Comparison of ENCODE assay signal across 8 cellular contexts in the genomic region with DNA sequence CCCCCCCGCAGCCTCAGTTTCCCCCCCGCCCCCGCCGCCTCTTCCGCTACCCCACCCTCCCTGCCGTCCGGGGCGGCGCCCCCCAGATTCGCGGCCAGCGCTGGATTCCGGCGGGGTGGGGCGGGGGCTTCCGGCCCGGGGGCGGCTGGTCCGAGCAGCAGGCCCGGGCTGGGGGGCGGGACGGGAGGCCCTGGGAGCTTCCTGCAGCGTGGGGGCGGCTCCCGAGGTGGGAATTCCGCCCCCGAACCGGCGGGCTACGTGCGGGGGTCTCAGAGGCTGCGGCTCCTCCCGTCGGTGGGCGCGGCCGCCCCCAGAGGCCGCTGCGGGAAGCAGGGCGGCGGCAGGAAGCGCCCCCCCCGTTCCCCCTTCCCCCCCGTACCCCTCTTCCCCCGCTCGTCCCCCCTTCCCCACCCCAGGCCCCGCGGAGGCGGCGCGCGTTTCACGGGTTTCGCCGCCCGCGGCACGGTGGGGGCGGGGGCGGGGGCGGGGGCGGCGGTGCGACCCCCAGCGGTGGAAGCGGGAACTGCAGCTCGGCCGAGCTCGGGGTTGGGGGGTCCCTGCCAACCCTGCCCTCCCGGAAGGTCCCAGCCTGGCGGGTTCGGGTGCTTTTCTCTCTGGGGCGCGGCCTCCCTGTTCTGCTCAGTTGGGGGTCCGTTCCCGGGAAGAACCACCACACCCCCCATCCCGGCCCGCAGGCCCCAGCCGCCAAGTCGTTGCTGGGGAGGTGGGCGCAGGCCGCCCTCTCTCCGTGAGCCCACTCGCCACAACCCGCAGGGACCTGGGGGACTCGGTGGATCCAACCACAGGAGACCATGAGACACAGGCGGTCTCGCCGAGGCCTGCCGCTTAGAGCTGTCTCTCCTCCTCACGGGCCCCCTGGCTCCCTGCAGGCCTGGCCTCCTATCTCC.
DNase-seq lines count a peak whose midpoint lies in the region; ATAC-seq and TF ChIP-seq lines count a peak whose summit lies in the region.

No MANE protein-coding gene starts in this region.

- WGBS in tibial nerve, 2 donors, result 15 to 32% methylated on average over 12 to 34 of the region's 91 CpGs

- no peaks in the 10 kb centered on the region for H3K27me3 ChIP-seq in tibial nerve

- peaks cover 0 to 3% (median 0%) of the 10 kb centered on the region in 3 donors for H3K36me3 ChIP-seq in tibial nerve

- no peak for DNase-seq in GM12864 (ENCODE audit: low read depth)
- peak; percentile 32 to 36 for DNase-seq in NCI-H1930 (lab: John Stamatoyannopoulos, UW)
- DNase-seq in activated CD8-positive, alpha-beta memory T cell treated with anti-CD3 and anti-CD28 coated beads, Interleukin-2, amount 50 U/mL, for 4 hours, result peak; percentile 68
- peak; percentile 16 to 52 for DNase-seq in erythroblast (lab: John Stamatoyannopoulos, UW)
- DNase-seq in natural killer cell treated with Interleukin-12 subunit alpha and Interleukin-12 subunit beta and Interleukin-15 and Interleukin-18, amount 100 ng/mL, for 72 hours (ENCODE audit: low spot score), result no peak
- DNase-seq in tibial nerve (ENCODE audit: low spot score in 2 of 2), result no peak
- DNase-seq in KG1 (lab: John Stamatoyannopoulos, UW), result no peak

- peak overlapping the region; percentile 44 for H3K4me3 ChIP-seq in GM12864 (ENCODE audit: low read depth, low read length)
- H3K4me3 ChIP-seq in tibial nerve, result peak overlapping the region; percentile 52 to 66 (median 56)

- H3K4me1 ChIP-seq in tibial nerve, result peaks cover 11 to 100% (median 67%) of the 10 kb centered on the region in 4 donors

- H3K27ac Mint-ChIP-seq in natural killer cell treated with Interleukin-12 subunit alpha and Interleukin-12 subunit beta and Interleukin-15 and Interleukin-18, amount 100 ng/mL, for 72 hours, result peak overlapping the region in 1 of 2 donors; percentile 59

- H3K27ac ChIP-seq in tibial nerve, result peak overlapping the region; percentile 82 to 96 (median 90)

- TF ChIP-seq CTCF in GM12864 (IDR thresholded peaks at IDR 0.05; ENCODE audit: low read depth, low read length, missing control alignments) (peak; percentile 72), tibial nerve (IDR thresholded peaks at IDR 0.05) (peak; percentile 91 to 100 (median 98))

- H3K36me3 Mint-ChIP-seq in natural killer cell treated with Interleukin-12 subunit alpha and Interleukin-12 subunit beta and Interleukin-15 and Interleukin-18, amount 100 ng/mL, for 72 hours, result no peaks in the 10 kb centered on the region

- H3K9me3 ChIP-seq in tibial nerve, result no peaks in the 10 kb centered on the region

- peak overlapping the region; percentile 17 for H3K4me3 Mint-ChIP-seq in natural killer cell treated with Interleukin-12 subunit alpha and Interleukin-12 subunit beta and Interleukin-15 and Interleukin-18, amount 100 ng/mL, for 72 hours

- no peak for TF ChIP-seq EP300 in tibial nerve (IDR thresholded peaks at IDR 0.05)

- no peak for TF ChIP-seq POLR2A in erythroblast (IDR thresholded peaks at IDR 0.05; ENCODE audit: low read length)
- TF ChIP-seq POLR2A in tibial nerve (IDR thresholded peaks at IDR 0.05), result no peak

- peak; percentile 62 to 65 for ATAC-seq in natural killer cell treated with Interleukin-12 subunit alpha and Interleukin-12 subunit beta and Interleukin-15 and Interleukin-18, amount 100 ng/mL, for 72 hours
- ATAC-seq in HG02763 (IDR thresholded peaks at IDR 0.05; ENCODE audit: unreplicated experiment), result no peak

- H3K4me1 Mint-ChIP-seq in natural killer cell treated with Interleukin-12 subunit alpha and Interleukin-12 subunit beta and Interleukin-15 and Interleukin-18, amount 100 ng/mL, for 72 hours (ENCODE audit: low read depth in 2 of 2), result peaks cover 0 to 5% of the 10 kb centered on the region in 2 donors

- no peaks in the 10 kb centered on the region for H3K9me3 Mint-ChIP-seq in natural killer cell treated with Interleukin-12 subunit alpha and Interleukin-12 subunit beta and Interleukin-15 and Interleukin-18, amount 100 ng/mL, for 72 hours

- no peaks in the 10 kb centered on the region for H3K27me3 Mint-ChIP-seq in natural killer cell treated with Interleukin-12 subunit alpha and Interleukin-12 subunit beta and Interleukin-15 and Interleukin-18, amount 100 ng/mL, for 72 hours

Comparison
In these comparisons a context has a peak if more than half of its experiments do, and no peak if none do; other contexts are left out.
1. DNase-seq: peak in NCI-H1930 (2 of 2), activated CD8-positive, alpha-beta memory T cell treated with anti-CD3 and anti-CD28 coated beads, Interleukin-2, amount 50 U/mL, for 4 hours (single experiment) and erythroblast (2 of 2); none in GM12864 (single experiment), natural killer cell treated with Interleukin-12 subunit alpha and Interleukin-12 subunit beta and Interleukin-15 and Interleukin-18, amount 100 ng/mL, for 72 hours (single experiment), tibial nerve (0 of 2) and KG1 (single experiment).